In genomic region chr3:60577601-60578000, GRCh38 we compare ENCODE assay signal across 38 cellular contexts.
"Had no signal": no experiment of that assay in that cellular context is flagged by ENCODE, and none has a peak within 500 bp of the region (broad histone marks: within the 10 kb centered on the region; RNA-seq: fewer than 3 reads in every experiment).

No MANE protein-coding gene starts in this region.

- H3K27ac ChIP-seq: ascending aorta, cardiac muscle cell, KMS-11, Peyer's patch, SJSA1, VCaP had no signal

- ATAC-seq: activated CD8-positive, alpha-beta T cell treated with anti-CD3 and anti-CD28 coated beads for 36 hours; activated T-cell treated with anti-CD3 and anti-CD28 coated beads, Interleukin-2, amount 50 U/mL, for 72 hours; activated T-helper 17 cell treated with anti-CD3 and anti-CD28 coated beads, Interleukin-2, amount 50 U/mL, for 72 hours; PC-3; SK-N-SH treated with all-trans-retinoic acid at 6 μM for 48 hours had no signal

- H3K36me3 ChIP-seq: ascending aorta, cardiac muscle cell, Peyer's patch, SJSA1 had no signal

- H3K27ac Mint-ChIP-seq: activated CD8-positive, alpha-beta T cell treated with anti-CD3 and anti-CD28 coated beads for 36 hours; activated naive CD4-positive, alpha-beta T cell treated with anti-CD3 and anti-CD28 coated beads, Interleukin-2, amount 50 U/mL, for 24 hours; activated naive CD8-positive, alpha-beta T cell treated with anti-CD3 and anti-CD28 coated beads, Interleukin-2, amount 10 ng/mL, durations not matched to agents 7 days and 5 days; activated T-cell treated with anti-CD3 and anti-CD28 coated beads, Interleukin-2, amount 50 U/mL, for 72 hours; activated T-helper 17 cell treated with anti-CD3 and anti-CD28 coated beads, Interleukin-2, amount 50 U/mL, for 72 hours had no signal

- H3K4me1 ChIP-seq: ascending aorta, Peyer's patch had no signal

- H3K4me2 ChIP-seq: KMS-11 had no signal

- H3K9me3 ChIP-seq: ascending aorta, Peyer's patch, SJSA1 had no signal

- H3K36me3 Mint-ChIP-seq: activated naive CD4-positive, alpha-beta T cell treated with anti-CD3 and anti-CD28 coated beads, Interleukin-2, amount 50 U/mL, for 24 hours; activated naive CD8-positive, alpha-beta T cell treated with anti-CD3 and anti-CD28 coated beads, Interleukin-2, amount 10 ng/mL, durations not matched to agents 7 days and 5 days had no signal

- H3K27me3 Mint-ChIP-seq: activated CD8-positive, alpha-beta T cell treated with anti-CD3 and anti-CD28 coated beads for 36 hours; activated naive CD4-positive, alpha-beta T cell treated with anti-CD3 and anti-CD28 coated beads, Interleukin-2, amount 50 U/mL, for 24 hours; activated naive CD8-positive, alpha-beta T cell treated with anti-CD3 and anti-CD28 coated beads, Interleukin-2, amount 10 ng/mL, durations not matched to agents 7 days and 5 days had no signal

- H3K27me3 ChIP-seq: ascending aorta, cardiac muscle cell, Peyer's patch, SJSA1 had no signal

- H3K4me3 ChIP-seq: ascending aorta, cardiac muscle cell, Peyer's patch, SJSA1 had no signal

- H3K9ac ChIP-seq: KMS-11 had no signal

- DNase-seq: activated CD4-positive, alpha-beta T cell treated with anti-CD3 and anti-CD28 coated beads for 1 hour; activated CD4-positive, alpha-beta T cell treated with anti-CD3 and anti-CD28 coated beads for 48 hours; activated CD4-positive, alpha-beta T cell treated with anti-CD3 and anti-CD28 coated beads, Interleukin-2, amount 50 U/mL, for 4 hours; activated CD4-positive, CD25-positive, alpha-beta regulatory T cell; activated CD8-positive, alpha-beta T cell treated with anti-CD3 and anti-CD28 coated beads for 36 hours; activated effector memory CD4-positive, alpha-beta T cell treated with anti-CD3 and anti-CD28 coated beads, Interleukin-2, amount 50 U/mL, for 16 hours; activated naive CD4-positive, alpha-beta T cell; activated naive CD8-positive, alpha-beta T cell treated with anti-CD3 and anti-CD28 coated beads, Interleukin-2, amount 10 ng/mL, durations not matched to agents 7 days and 5 days; activated T-cell treated with anti-CD3 and anti-CD28 coated beads, Interleukin-2, amount 50 U/mL, for 1 hour; activated T-cell treated with anti-CD3 and anti-CD28 coated beads, Interleukin-2, amount 50 U/mL, for 72 hours; amygdala; NCI-H1092 treated with DMSO at 0.1 percent for 48 hours; NCI-H1417; NCI-H146; NCI-H187; NCI-H2029 treated with DMSO at 0.1 percent for 48 hours; NCI-H2107; NCI-H226; NCI-H446 treated with DMSO at 0.1 percent for 48 hours; NCI-H524; NCI-H748 treated with DMSO at 0.1 percent for 48 hours; NK-92 treated with Interleukin-12 subunit alpha and Interleukin-12 subunit beta, amount 100 ng/mL, for 24 hours; PC-3; Peyer's patch; RPMI8226; SHP77 treated with DMSO at 0.1 percent for 48 hours; T-helper 1 cell; T-helper 2 cell; T-helper 9 cell had no signal

- H3K9me3 Mint-ChIP-seq: activated CD8-positive, alpha-beta T cell treated with anti-CD3 and anti-CD28 coated beads for 36 hours; activated naive CD4-positive, alpha-beta T cell treated with anti-CD3 and anti-CD28 coated beads, Interleukin-2, amount 50 U/mL, for 24 hours; activated naive CD8-positive, alpha-beta T cell treated with anti-CD3 and anti-CD28 coated beads, Interleukin-2, amount 10 ng/mL, durations not matched to agents 7 days and 5 days; activated T-cell treated with anti-CD3 and anti-CD28 coated beads, Interleukin-2, amount 50 U/mL, for 72 hours; activated T-helper 17 cell treated with anti-CD3 and anti-CD28 coated beads, Interleukin-2, amount 50 U/mL, for 72 hours; central memory CD8-positive, alpha-beta T cell had no signal

- H3K4me3 Mint-ChIP-seq: activated CD8-positive, alpha-beta T cell treated with anti-CD3 and anti-CD28 coated beads for 36 hours; activated naive CD4-positive, alpha-beta T cell treated with anti-CD3 and anti-CD28 coated beads, Interleukin-2, amount 50 U/mL, for 24 hours; activated naive CD8-positive, alpha-beta T cell treated with anti-CD3 and anti-CD28 coated beads, Interleukin-2, amount 10 ng/mL, durations not matched to agents 7 days and 5 days; activated T-cell treated with anti-CD3 and anti-CD28 coated beads, Interleukin-2, amount 50 U/mL, for 72 hours; activated T-helper 17 cell treated with anti-CD3 and anti-CD28 coated beads, Interleukin-2, amount 50 U/mL, for 72 hours; central memory CD8-positive, alpha-beta T cell had no signal

- H3K4me1 Mint-ChIP-seq: activated naive CD4-positive, alpha-beta T cell treated with anti-CD3 and anti-CD28 coated beads, Interleukin-2, amount 50 U/mL, for 24 hours; activated naive CD8-positive, alpha-beta T cell treated with anti-CD3 and anti-CD28 coated beads, Interleukin-2, amount 10 ng/mL, durations not matched to agents 7 days and 5 days; activated T-helper 17 cell treated with anti-CD3 and anti-CD28 coated beads, Interleukin-2, amount 50 U/mL, for 72 hours; central memory CD8-positive, alpha-beta T cell had no signal
